ENCODE assay signal across 23 cellular contexts in the genomic region with DNA sequence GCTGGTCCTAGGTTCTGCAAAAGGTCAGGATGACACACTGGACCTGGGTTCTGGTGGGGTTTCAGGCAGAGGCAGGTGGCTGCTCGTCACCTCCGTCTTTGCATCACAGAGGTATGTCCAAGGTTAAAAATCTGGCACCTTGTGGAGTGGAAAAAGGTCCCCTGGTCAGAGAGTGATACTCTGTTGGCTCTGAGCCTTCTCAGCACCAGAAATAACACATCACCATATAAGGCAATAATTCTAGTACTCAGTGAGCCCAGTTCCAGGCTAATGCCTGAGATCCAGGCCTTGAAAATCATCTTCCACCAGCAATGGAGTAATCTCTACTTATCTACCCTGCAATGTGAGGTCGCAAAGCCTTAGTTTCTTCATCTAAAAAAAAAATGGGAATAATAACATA.
"Had no signal": no experiment of that assay in that cellular context is flagged by ENCODE, and none has a peak within 500 bp of the region (broad histone marks: within the 10 kb centered on the region; RNA-seq: fewer than 3 reads in every experiment).

No MANE protein-coding gene starts in this region.

- H3K36me3 ChIP-seq: lower lobe of right lung, neutrophil, right lobe of liver, tibial nerve, uterus had no signal

- H3K4me3 ChIP-seq: lower lobe of right lung, psoas muscle, right lobe of liver, smooth muscle cell, tibial nerve, uterus had no signal

- ATAC-seq: lower lobe of right lung; naive thymus-derived CD8-positive, alpha-beta T cell; psoas muscle; right lobe of liver; stimulated activated memory B cell treated with anti-CD40 and anti-IgM and Interleukin-4, amounts not matched to agents 10 μg/mL and 1 μg/mL and 100 μg/mL, for 72 hours; stimulated activated naive CD8-positive, alpha-beta T cell treated with anti-CD3 and anti-CD28 coated beads, Interleukin-15, amount 100 ng/mL, for 72 hours had no signal

- H3K27me3 ChIP-seq: neutrophil, right lobe of liver, tibial nerve, uterus had no signal

- H3K4me1 ChIP-seq: lower lobe of right lung, parathyroid adenoma, psoas muscle, right lobe of liver, tibial nerve, uterus had no signal

- DNase-seq: hypothalamus; immature natural killer cell; kidney; lower lobe of right lung; mammary epithelial cell; mesenchymal stem cell; naive thymus-derived CD8-positive, alpha-beta T cell; occipital lobe; psoas muscle; right lobe of liver; stimulated activated CD4-positive, alpha-beta T cell treated with anti-CD3 and anti-CD28 coated beads, Interleukin-1b, Interleukin-23, amount 100 ng/mL, for 48 hours; stimulated activated CD4-positive, alpha-beta T cell treated with anti-CD3 and anti-CD28 coated beads, Interleukin-2, amount 100 ng/mL, for 48 hours; stimulated activated CD4-positive, alpha-beta T cell treated with anti-CD3 and anti-CD28 coated beads, Interleukin-4, amount 100 ng/mL, for 4 hours; stimulated activated CD8-positive, alpha-beta memory T cell treated with anti-CD3 and anti-CD28 coated beads, Interleukin-4, amount 100 ng/mL, for 48 hours; stimulated activated naive CD4-positive, alpha-beta T cell treated with Interleukin-2 at 50 U/mL for 16 hours; stimulated activated naive CD8-positive, alpha-beta T cell treated with anti-CD3 and anti-CD28 coated beads, Interleukin-15, amount 100 ng/mL, for 72 hours; substantia nigra; uterus had no signal

- H3K9me3 ChIP-seq: lower lobe of right lung, neutrophil, psoas muscle, right lobe of liver, tibial nerve, uterus had no signal

- H3K27ac ChIP-seq: lower lobe of right lung, neutrophil, parathyroid adenoma, psoas muscle, right lobe of liver, tibial nerve, uterus had no signal
